Comparison of ENCODE assay signal across 8 cellular contexts in genomic region chr6:125906158-125906998, GRCh38. TPM values are rescaled to one million over a fixed set of nuclear protein-coding genes. Genes with fewer than 3 reads are reported as not detected.
DNase-seq lines count a peak whose midpoint lies in the region; ATAC-seq and TF ChIP-seq lines count a peak whose summit lies in the region.

No MANE protein-coding gene starts in this region.

- H3F3A ChIP-seq in OCI-LY1 (ENCODE audit: insufficient read depth, low read length) = no peaks in the 10 kb centered on the region

- TF ChIP-seq CTCF in heart right ventricle (IDR thresholded peaks at IDR 0.05) = peak in 8 of 9 donors; percentile 40 to 83 (median 56)
- TF ChIP-seq CTCF in OCI-LY1 (IDR thresholded peaks at IDR 0.05; ENCODE audit: low read length) = peak; percentile 91

- H2AFZ ChIP-seq in OCI-LY1 (ENCODE audit: low read length) = no peak overlapping the region

- H3K4me2 ChIP-seq in OCI-LY1 (ENCODE audit: low read length) = no peak overlapping the region

- WGBS in heart right ventricle, 2 donors = 76 to 79% methylated on average over 5 of the region's 5 CpGs

- intact Hi-C loops in heart right ventricle (cut with DNase I) (loop anchor here in 4 of 10 donors (5.0 to 10.0 kb wide), 4 partner anchors 48 to 119 kb away; partner anchors contain the start of gene HINT3 (in 2 of the 4)), cardiac septum (cut with DNase I) (no loop called here)

- DNase-seq in heart right ventricle (peak; percentile 16 to 37), cardiac septum (ENCODE audit: low spot score) (no peak), hepatic stellate cell (ENCODE audit: low spot score) (peak; percentile 41), SHP77 treated with DMSO at 0.1 percent for 48 hours (lab: John Stamatoyannopoulos, UW) (no peak), GF-D8 (lab: John Stamatoyannopoulos, UW) (no peak)
- peak; percentile 40 for DNase-seq in activated naive CD4-positive, alpha-beta T cell treated with Interleukin-2 at 50 U/mL for 16 hours
- peak; percentile 46 to 56 for DNase-seq in stimulated activated CD4-positive, alpha-beta T cell treated with anti-CD3 and anti-CD28 coated beads, Interleukin-4, amount 100 ng/mL, for 48 hours (ENCODE audit: low read depth in 2 of 2)

- H3K27ac ChIP-seq in heart right ventricle (no peak overlapping the region), OCI-LY1 (ENCODE audit: low read depth, low read length, poor library complexity, severe bottlenecking) (no peak overlapping the region)

- H3K79me2 ChIP-seq in OCI-LY1 (ENCODE audit: insufficient read depth, low read length) = no peaks in the 10 kb centered on the region

- peaks cover 0 to 22% (median 0%) of the 10 kb centered on the region in 9 donors for H3K4me1 ChIP-seq in heart right ventricle
- no peaks in the 10 kb centered on the region for H3K4me1 ChIP-seq in OCI-LY1 (ENCODE audit: insufficient read depth, low read length, severe bottlenecking)

- H3K27me3 ChIP-seq in heart right ventricle = no peaks in the 10 kb centered on the region
- no peaks in the 10 kb centered on the region for H3K27me3 ChIP-seq in OCI-LY1 (ENCODE audit: insufficient read depth, low read length)

- H4K20me1 ChIP-seq in OCI-LY1 (ENCODE audit: insufficient read depth, low read length) = no peaks in the 10 kb centered on the region

- H3K36me3 ChIP-seq in heart right ventricle = peaks cover 0 to 57% (median 2%) of the 10 kb centered on the region in 9 donors
- H3K36me3 ChIP-seq in OCI-LY1 (ENCODE audit: insufficient read depth, low read length) = peaks cover 27% of the 10 kb centered on the region; the same call in 1 of the 2 replicates

- H3K9me2 ChIP-seq in OCI-LY1 (ENCODE audit: low read depth, low read length) = no peaks in the 10 kb centered on the region

- ATAC-seq in heart right ventricle = peak in 2 of 8 donors; percentile 39 to 55

- no peak overlapping the region for H3K9ac ChIP-seq in OCI-LY1 (ENCODE audit: low read length)

- H3K9me3 ChIP-seq in heart right ventricle (peaks cover 0 to 6% (median 0%) of the 10 kb centered on the region in 11 donors), OCI-LY1 (ENCODE audit: low read length) (no peaks in the 10 kb centered on the region)

- no peak overlapping the region for H3K4me3 ChIP-seq in heart right ventricle
- no peak overlapping the region for H3K4me3 ChIP-seq in OCI-LY1 (ENCODE audit: low read depth, low read length, poor library complexity, severe bottlenecking)

RNA-seq across cellular contexts. Expression of gene HINT3, which starts 50.2 kb away (rescaled TPM):
- total RNA-seq in heart right ventricle = 10 to 100 TPM; 29.8 to 41.6 (median 33.8) TPM
- 10 to 100 TPM in 1 of 2 donors, 1 to 10 TPM in 1; 6.2 to 11.7 TPM for polyA plus RNA-seq in heart right ventricle
- 35.0 TPM for total RNA-seq in cardiac septum

Comparison
In these comparisons a context has a peak if more than half of its experiments do, and no peak if none do; other contexts are left out.
1. DNase-seq: peak in heart right ventricle (2 of 2), activated naive CD4-positive, alpha-beta T cell treated with Interleukin-2 at 50 U/mL for 16 hours (single experiment), hepatic stellate cell (single experiment) and stimulated activated CD4-positive, alpha-beta T cell treated with anti-CD3 and anti-CD28 coated beads, Interleukin-4, amount 100 ng/mL, for 48 hours (2 of 2); none in cardiac septum (single experiment), SHP77 treated with DMSO at 0.1 percent for 48 hours (single experiment) and GF-D8 (single experiment).